ENCODE assay signal across 17 cellular contexts in genomic region chr1:228544021-228544850, GRCh38. TPM values are rescaled to one million over a fixed set of nuclear protein-coding genes. Genes with fewer than 3 reads are reported as not detected.
DNase-seq lines count a peak whose midpoint lies in the region; ATAC-seq and TF ChIP-seq lines count a peak whose summit lies in the region.
"Had no signal": no experiment of that assay in that cellular context is flagged by ENCODE, and none has a peak within 500 bp of the region (broad histone marks: within the 10 kb centered on the region; RNA-seq: fewer than 3 reads in every experiment).

No MANE protein-coding gene starts in this region.

- H3K9me3 ChIP-seq in mammary epithelial cell (replicated peaks; ENCODE audit: insufficient read depth, low read length) (no peaks in the 10 kb centered on the region), aorta (ENCODE audit: control insufficient read depth, low read length) (no peaks in the 10 kb centered on the region)
- H3K9me3 ChIP-seq in CD8-positive, alpha-beta T cell (ENCODE audit: low read length): no peaks in the 10 kb centered on the region
- H3K9me3 ChIP-seq: SJCRH30 had no signal

- CTCF ChIA-PET in mammary epithelial cell (lab: Charles Lee; ENCODE audit: low non-redundant PET): no interaction called here
- CTCF ChIA-PET in CD8-positive, alpha-beta T cell (lab: Charles Lee): no interaction called here

- H3K4me3 ChIP-seq in mammary epithelial cell (replicated peaks in 1 of 3; ENCODE audit: insufficient read depth in 1 of 3, low read depth in 2 of 3, low read length in 3 of 3) (no peak overlapping the region), aorta (ENCODE audit: low read length in 2 of 2) (no peak overlapping the region)
- H3K4me3 ChIP-seq in CD8-positive, alpha-beta T cell (ENCODE audit: low read depth, low read length): no peak overlapping the region
- H3K4me3 ChIP-seq: BLaER1 treated with 17β-estradiol and CSF1 and Interleukin-3, amounts not matched to agents 10 nM and 100 nM; K562; SJCRH30 had no signal

- DNase-seq in NCI-H146 (lab: John Stamatoyannopoulos, UW): peak; percentile 1
- DNase-seq in NCI-H146 treated with DMSO at 0.1 percent for 48 hours (lab: John Stamatoyannopoulos, UW; ENCODE audit: unreplicated experiment): no peak
- peak; percentile 79 for DNase-seq in mammary epithelial cell
- peak; percentile 81 for DNase-seq in kidney tubule cell (ENCODE audit: low spot score)
- DNase-seq in aorta: no peak
- no peak for DNase-seq in iPS-NIHi11 (ENCODE audit: low spot score)
- no peak for DNase-seq in CD8-positive, alpha-beta T cell
- DNase-seq: 8988T, COR-L47, DMS153, NCI-H1105, NCI-H1930, NCI-H2171 treated with DMSO at 0.1 percent for 48 hours, SJCRH30 had no signal

- intact Hi-C loops in mammary epithelial cell (cut with micrococcal nuclease) (no loop called here), aorta (cut with DNase I) (no loop called here)
- intact Hi-C loops in CD8-positive, alpha-beta T cell (cut with DNase I, micrococcal nuclease): no loop called here

- H3K27me3 ChIP-seq in mammary epithelial cell (ENCODE audit: insufficient read depth, low read length): no peaks in the 10 kb centered on the region
- no peaks in the 10 kb centered on the region for H3K27me3 ChIP-seq in aorta (ENCODE audit: control insufficient read depth in 1 of 2, insufficient read depth in 2 of 2, low read length in 1 of 2)
- no peaks in the 10 kb centered on the region for H3K27me3 ChIP-seq in CD8-positive, alpha-beta T cell (ENCODE audit: insufficient read depth, low read length)
- H3K27me3 ChIP-seq: BLaER1 treated with 17β-estradiol and CSF1 and Interleukin-3, amounts not matched to agents 10 nM and 100 nM; SJCRH30 had no signal

- no peak overlapping the region for H3K27ac Mint-ChIP-seq in CD8-positive, alpha-beta T cell

- H3K79me2 ChIP-seq in mammary epithelial cell (ENCODE audit: insufficient read depth, low read length): no peaks in the 10 kb centered on the region

- H3K27me3 Mint-ChIP-seq in CD8-positive, alpha-beta T cell (ENCODE audit: low read depth): peaks cover 19% of the 10 kb centered on the region

- H2AFZ ChIP-seq in mammary epithelial cell (ENCODE audit: low read depth, low read length): no peak overlapping the region

- in situ Hi-C loops in mammary epithelial cell (cut with MboI; ENCODE audit: low sequenced_read_pairs in 2 of 2): no loop called here

- H3K4me1 ChIP-seq in mammary epithelial cell (ENCODE audit: insufficient read depth, low read length): peaks cover 3% of the 10 kb centered on the region
- H3K4me1 ChIP-seq in aorta (ENCODE audit: control insufficient read depth in 1 of 2, insufficient read depth in 2 of 2, low read length in 2 of 2): no peaks in the 10 kb centered on the region
- H3K4me1 ChIP-seq in CD8-positive, alpha-beta T cell (ENCODE audit: insufficient read depth, low read length): no peaks in the 10 kb centered on the region
- H3K4me1 ChIP-seq: BLaER1 treated with 17β-estradiol and CSF1 and Interleukin-3, amounts not matched to agents 10 nM and 100 nM; SJCRH30 had no signal

- no peak for TF ChIP-seq CTCF in mammary epithelial cell (conservative IDR thresholded peaks at IDR 0.05 in 1 of 2, IDR thresholded peaks at IDR 0.05 in 1 of 2; ENCODE audit: extremely low read depth in 1 of 2, insufficient read depth in 1 of 2, low read depth in 1 of 2, low read length in 2 of 2)
- no peak for TF ChIP-seq CTCF in CD8-positive, alpha-beta T cell (IDR thresholded peaks at IDR 0.05)

- H3K27ac ChIP-seq in mammary epithelial cell (ENCODE audit: insufficient read depth, low read depth, low read length): no peak overlapping the region
- no peak overlapping the region for H3K27ac ChIP-seq in aorta (ENCODE audit: low read depth in 1 of 2, low read length in 2 of 2)
- H3K27ac ChIP-seq in CD8-positive, alpha-beta T cell (ENCODE audit: low read depth, low read length): no peak overlapping the region
- H3K27ac ChIP-seq: BLaER1 treated with 17β-estradiol and CSF1 and Interleukin-3, amounts not matched to agents 10 nM and 100 nM; SJCRH30 had no signal

- BruUV-seq in mammary epithelial cell (replicated peaks; lab: Mats Ljungman, UMichigan): no TSS peak

- no peaks in the 10 kb centered on the region for H3K36me3 Mint-ChIP-seq in CD8-positive, alpha-beta T cell

- dilution Hi-C loops in mammary epithelial cell (cut with HindIII; ENCODE audit: low sequenced_read_pairs): no loop called here

- H3K36me3 ChIP-seq in mammary epithelial cell (ENCODE audit: insufficient read depth, low read length) (no peaks in the 10 kb centered on the region), aorta (ENCODE audit: control insufficient read depth in 1 of 2, insufficient read depth in 2 of 2, low read length in 1 of 2) (no peaks in the 10 kb centered on the region)
- no peaks in the 10 kb centered on the region for H3K36me3 ChIP-seq in CD8-positive, alpha-beta T cell (ENCODE audit: insufficient read depth, low read length)
- H3K36me3 ChIP-seq: BLaER1 treated with 17β-estradiol and CSF1 and Interleukin-3, amounts not matched to agents 10 nM and 100 nM; SJCRH30 had no signal

- 0% methylated on average over 7 of the region's 7 CpGs for WGBS in mammary epithelial cell (ENCODE audit: low coverage, missing lambda C conversion rate)
- WGBS in aorta, 2 donors: 55 to 63% methylated on average over 7 of the region's 7 CpGs

- no peak overlapping the region for H3K4me3 Mint-ChIP-seq in CD8-positive, alpha-beta T cell

- ATAC-seq in aorta (ENCODE audit: low FRiP score) (no peak), GM18517 (IDR thresholded peaks at IDR 0.05; ENCODE audit: unreplicated experiment) (no peak)
- no peak for ATAC-seq in CD8-positive, alpha-beta T cell
- ATAC-seq: K562 had no signal

- H3K9ac ChIP-seq in mammary epithelial cell (ENCODE audit: insufficient read depth, low read length): no peak overlapping the region
- H3K9ac ChIP-seq: BLaER1 treated with 17β-estradiol and CSF1 and Interleukin-3, amounts not matched to agents 10 nM and 100 nM had no signal

- H3K4me1 Mint-ChIP-seq in CD8-positive, alpha-beta T cell (ENCODE audit: low read depth): no peaks in the 10 kb centered on the region

- H4K20me1 ChIP-seq in mammary epithelial cell (ENCODE audit: insufficient read depth, low read length): no peaks in the 10 kb centered on the region
- H4K20me1 ChIP-seq: BLaER1 treated with 17β-estradiol and CSF1 and Interleukin-3, amounts not matched to agents 10 nM and 100 nM had no signal

- POLR2A ChIA-PET in CD8-positive, alpha-beta T cell (lab: Charles Lee): no interaction called here

- no peaks in the 10 kb centered on the region for H3K9me3 Mint-ChIP-seq in CD8-positive, alpha-beta T cell

- no peak overlapping the region for H3K4me2 ChIP-seq in mammary epithelial cell (ENCODE audit: insufficient read depth, low read depth, low read length)
- H3K4me2 ChIP-seq: BLaER1 treated with 17β-estradiol and CSF1 and Interleukin-3, amounts not matched to agents 10 nM and 100 nM had no signal

RNA-seq across cellular contexts. Expression of gene RNF187, which starts 57.1 kb away (rescaled TPM):
- total RNA-seq in mammary epithelial cell (100 to 1,000 TPM in 1 of 2 donors, 10 to 100 TPM in 1; 86.5 to 136 TPM), aorta (10 to 100 TPM; 52.4 to 94.0 TPM)
- polyA plus RNA-seq in mammary epithelial cell (89.0 TPM), aorta (10 to 100 TPM; 22.8 to 28.5 TPM)
- polyA minus RNA-seq in mammary epithelial cell: 113 TPM
- 10 to 100 TPM; 34.8 to 35.8 TPM for total RNA-seq in CD8-positive, alpha-beta T cell

Comparison
In these comparisons a context has a peak if more than half of its experiments do, and no peak if none do; other contexts are left out.
1. DNase-seq: peak in NCI-H146 (single experiment), mammary epithelial cell (single experiment) and kidney tubule cell (single experiment); none in NCI-H146 treated with DMSO at 0.1 percent for 48 hours (single experiment), aorta (0 of 2), iPS-NIHi11 (single experiment) and CD8-positive, alpha-beta T cell (0 of 7).